In the genomic region with DNA sequence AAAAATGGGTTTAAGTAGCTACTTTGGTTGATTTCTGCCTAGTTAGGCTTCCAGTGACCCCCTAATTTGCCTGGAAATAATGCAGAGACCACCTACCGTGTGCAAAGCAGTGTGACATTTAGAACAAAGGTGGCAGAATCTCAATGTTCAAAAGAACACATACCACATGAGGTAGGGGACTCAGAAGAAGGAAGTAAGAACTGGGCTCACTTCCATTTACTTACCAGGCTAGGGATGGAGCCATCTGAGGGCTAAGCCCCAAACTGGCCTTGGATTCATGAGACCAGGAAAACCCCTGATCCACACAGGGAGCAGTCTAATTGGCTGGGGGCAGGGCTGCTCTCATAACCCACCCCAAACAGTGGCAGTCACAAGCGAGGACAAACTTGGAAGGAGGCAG, we compare ENCODE assay signal across 17 cellular contexts.
DNase-seq lines count a peak whose midpoint lies in the region; ATAC-seq and TF ChIP-seq lines count a peak whose summit lies in the region.
"Had no signal": no experiment of that assay in that cellular context is flagged by ENCODE, and none has a peak within 500 bp of the region (broad histone marks: within the 10 kb centered on the region; RNA-seq: fewer than 3 reads in every experiment).

No MANE protein-coding gene starts in this region.

- no peak overlapping the region for H2AFZ ChIP-seq in osteoblast (ENCODE audit: low read length)

- H3K4me1 ChIP-seq in RWPE2 (ENCODE audit: insufficient read depth, poor library complexity, severe bottlenecking), result peaks cover 24% of the 10 kb centered on the region
- peaks cover 44% of the 10 kb centered on the region for H3K4me1 ChIP-seq in foreskin keratinocyte
- peaks cover 13% of the 10 kb centered on the region for H3K4me1 ChIP-seq in osteoblast (ENCODE audit: insufficient read depth, low read length)

- peak overlapping the region; percentile 84 for H3K27ac ChIP-seq in RWPE2 (ENCODE audit: poor library complexity, severe bottlenecking)
- H3K27ac ChIP-seq in foreskin keratinocyte, result peak overlapping the region; percentile 81
- H3K27ac ChIP-seq in osteoblast (ENCODE audit: low read depth, low read length), result peak overlapping the region; percentile 45

- TF ChIP-seq CTCF in RWPE2 (IDR thresholded peaks at IDR 0.05; ENCODE audit: poor library complexity, severe bottlenecking) (no peak), foreskin keratinocyte (conservative IDR thresholded peaks at IDR 0.05) (no peak), osteoblast (IDR thresholded peaks at IDR 0.05; ENCODE audit: extremely low read depth, low read depth, low read length) (no peak)

- no peak overlapping the region for H3K4me3 ChIP-seq in H7 (ENCODE audit: insufficient read depth, low read depth, low read length)
- no peak overlapping the region for H3K4me3 ChIP-seq in RWPE2 (ENCODE audit: severe bottlenecking)
- no peak overlapping the region for H3K4me3 ChIP-seq in osteoblast (ENCODE audit: insufficient read depth, low read length)
- H3K4me3 ChIP-seq: GM12878 had no signal

- no peaks in the 10 kb centered on the region for H3K79me2 ChIP-seq in osteoblast (ENCODE audit: insufficient read depth, low read length)

- no peak for ATAC-seq in RWPE2 (ENCODE audit: low read depth)
- no peak for ATAC-seq in foreskin keratinocyte
- no peak for ATAC-seq in HG03565 (IDR thresholded peaks at IDR 0.05; ENCODE audit: unreplicated experiment)
- ATAC-seq in esophagus mucosa, result no peak
- no peak for ATAC-seq in HG03460 (IDR thresholded peaks at IDR 0.05; ENCODE audit: unreplicated experiment)
- ATAC-seq: GM12878 had no signal

- DNase-seq in H7 (peak; percentile 18), RWPE2 (ENCODE audit: low spot score) (no peak), foreskin keratinocyte (no peak), osteoblast (ENCODE audit: insufficient read length, low spot score, missing footprints) (no peak), SHP77 treated with DMSO at 0.1 percent for 48 hours (lab: John Stamatoyannopoulos, UW) (no peak)
- DNase-seq: ACHN; CD4-positive, CD25-positive, alpha-beta regulatory T cell; GOT3; Kasumi-1; NCI-H1417; NCI-H1930; NCI-H2171 treated with DMSO at 0.1 percent for 48 hours; NCI-H510A had no signal

- H3K36me3 ChIP-seq in H7 (replicated peaks; ENCODE audit: control insufficient read depth, insufficient read depth, low read length) (no peaks in the 10 kb centered on the region), RWPE2 (ENCODE audit: low read depth) (no peaks in the 10 kb centered on the region), osteoblast (ENCODE audit: insufficient read depth, low read length) (no peaks in the 10 kb centered on the region)

- H3K4me2 ChIP-seq in osteoblast (ENCODE audit: insufficient read depth, low read length), result no peak overlapping the region

- H3K27me3 ChIP-seq in H7 (ENCODE audit: control insufficient read depth, insufficient read depth, low read length), result no peaks in the 10 kb centered on the region
- no peaks in the 10 kb centered on the region for H3K27me3 ChIP-seq in RWPE2 (ENCODE audit: insufficient read depth, poor library complexity, severe bottlenecking)
- H3K27me3 ChIP-seq in foreskin keratinocyte, result no peaks in the 10 kb centered on the region
- no peaks in the 10 kb centered on the region for H3K27me3 ChIP-seq in osteoblast (ENCODE audit: insufficient read depth, low read length)

- no peaks in the 10 kb centered on the region for H4K20me1 ChIP-seq in osteoblast (ENCODE audit: insufficient read depth, low read length)

- H3K9me3 ChIP-seq in RWPE2 (ENCODE audit: severe bottlenecking), result no peaks in the 10 kb centered on the region
- no peaks in the 10 kb centered on the region for H3K9me3 ChIP-seq in osteoblast (ENCODE audit: low read depth, low read length)
